22 cellular contexts compared by ENCODE assay signal in the genomic region with DNA sequence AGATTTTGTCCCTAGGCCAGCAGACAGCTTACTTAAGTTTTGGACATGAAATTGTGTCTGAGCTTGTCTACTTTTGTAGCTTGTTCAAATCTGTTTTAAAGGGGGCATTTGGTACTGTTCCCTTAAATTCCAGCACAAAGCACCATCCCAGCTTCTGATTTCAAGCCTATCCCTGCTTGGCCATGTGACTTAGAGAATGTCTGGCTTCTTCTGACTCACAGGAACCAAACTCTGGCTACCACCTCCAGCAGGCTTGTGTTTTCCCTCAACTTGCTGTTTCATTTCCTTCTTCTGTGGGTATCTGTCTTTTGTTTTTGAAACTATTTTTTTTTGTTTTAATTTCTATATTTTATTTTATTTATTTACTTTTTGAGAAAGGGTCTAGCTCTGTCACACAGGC.
DNase-seq lines count a peak whose midpoint lies in the region; ATAC-seq and TF ChIP-seq lines count a peak whose summit lies in the region.
"Had no signal": no experiment of that assay in that cellular context is flagged by ENCODE, and none has a peak within 500 bp of the region (broad histone marks: within the 10 kb centered on the region; RNA-seq: fewer than 3 reads in every experiment).

No MANE protein-coding gene starts in this region.

- intact Hi-C loops in mammary epithelial cell (cut with micrococcal nuclease): loop anchor here (5.0 kb wide), 1 partner anchor 98 kb away; the partner anchor contains the start of gene FZD8
- intact Hi-C loops in tibial artery (cut with DNase I; ENCODE audit: low total_unique reads): no loop called here
- intact Hi-C loops in cardiac septum (cut with DNase I): no loop called here

- BruUV-seq in mammary epithelial cell (replicated peaks; lab: Mats Ljungman, UMichigan): no TSS peak

- POLR2A ChIA-PET in activated CD4-positive, alpha-beta T cell treated with anti-CD3 and anti-CD28 coated beads, Interleukin-2, amount 10 ng/mL, durations not matched to agents 7 days and 5 days (lab: Charles Lee): no interaction called here

- no peaks in the 10 kb centered on the region for H3K36me3 Mint-ChIP-seq in activated CD4-positive, alpha-beta T cell treated with anti-CD3 and anti-CD28 coated beads, Interleukin-2, amount 10 ng/mL, durations not matched to agents 7 days and 5 days (ENCODE audit: low read depth)
- H3K36me3 Mint-ChIP-seq: CD8-positive, alpha-beta memory T cell had no signal

- H3K27me3 Mint-ChIP-seq in activated CD4-positive, alpha-beta T cell treated with anti-CD3 and anti-CD28 coated beads, Interleukin-2, amount 10 ng/mL, durations not matched to agents 7 days and 5 days: peaks cover 1% of the 10 kb centered on the region
- H3K27me3 Mint-ChIP-seq: stimulated activated naive CD8-positive, alpha-beta T cell treated with anti-CD3 and anti-CD28 coated beads, Interleukin-15, Interleukin-2, amounts not matched to agents 100 ng/mL and 50 ng/mL, for 24 hours had no signal

- H3K4me2 ChIP-seq in mammary epithelial cell (ENCODE audit: insufficient read depth, low read depth, low read length): no peak overlapping the region

- H3K27me3 ChIP-seq in mammary epithelial cell (ENCODE audit: insufficient read depth, low read length) (no peaks in the 10 kb centered on the region), tibial artery (no peaks in the 10 kb centered on the region)
- H3K27me3 ChIP-seq: body of pancreas, SJCRH30 had no signal

- H3K36me3 ChIP-seq in mammary epithelial cell (ENCODE audit: insufficient read depth, low read length) (no peaks in the 10 kb centered on the region), tibial artery (no peaks in the 10 kb centered on the region)
- H3K36me3 ChIP-seq: SJCRH30 had no signal

- H3K9ac ChIP-seq in mammary epithelial cell (ENCODE audit: insufficient read depth, low read length): no peak overlapping the region

- no peaks in the 10 kb centered on the region for H3K9me3 Mint-ChIP-seq in activated CD4-positive, alpha-beta T cell treated with anti-CD3 and anti-CD28 coated beads, Interleukin-2, amount 10 ng/mL, durations not matched to agents 7 days and 5 days

- no peaks in the 10 kb centered on the region for H4K20me1 ChIP-seq in mammary epithelial cell (ENCODE audit: insufficient read depth, low read length)

- H3K4me1 ChIP-seq in mammary epithelial cell (ENCODE audit: insufficient read depth, low read length): peaks cover 2% of the 10 kb centered on the region
- H3K4me1 ChIP-seq in tibial artery: no peaks in the 10 kb centered on the region
- H3K4me1 ChIP-seq: body of pancreas, SJCRH30 had no signal

- TF ChIP-seq CTCF in mammary epithelial cell (conservative IDR thresholded peaks at IDR 0.05 in 1 of 2, IDR thresholded peaks at IDR 0.05 in 1 of 2; ENCODE audit: extremely low read depth in 1 of 2, insufficient read depth in 1 of 2, low read depth in 1 of 2, low read length in 2 of 2) (no peak), tibial artery (IDR thresholded peaks at IDR 0.05) (no peak)

- H3K9me3 ChIP-seq in mammary epithelial cell (replicated peaks; ENCODE audit: insufficient read depth, low read length): no peaks in the 10 kb centered on the region
- no peaks in the 10 kb centered on the region for H3K9me3 ChIP-seq in tibial artery
- H3K9me3 ChIP-seq: body of pancreas, SJCRH30 had no signal

- H3K4me3 ChIP-seq in mammary epithelial cell (replicated peaks in 1 of 3; ENCODE audit: insufficient read depth in 1 of 3, low read depth in 2 of 3, low read length in 3 of 3) (no peak overlapping the region), tibial artery (no peak overlapping the region)
- H3K4me3 ChIP-seq: body of pancreas, dorsolateral prefrontal cortex, GM12878, lung, SJCRH30 had no signal

- no peak overlapping the region for H3K27ac Mint-ChIP-seq in activated CD4-positive, alpha-beta T cell treated with anti-CD3 and anti-CD28 coated beads, Interleukin-2, amount 10 ng/mL, durations not matched to agents 7 days and 5 days
- H3K27ac Mint-ChIP-seq: CD8-positive, alpha-beta memory T cell; nephron; stimulated activated naive CD8-positive, alpha-beta T cell treated with anti-CD3 and anti-CD28 coated beads, Interleukin-15, Interleukin-2, amounts not matched to agents 100 ng/mL and 50 ng/mL, for 24 hours had no signal

- no peaks in the 10 kb centered on the region for H3K79me2 ChIP-seq in mammary epithelial cell (ENCODE audit: insufficient read depth, low read length)

- CTCF ChIA-PET in mammary epithelial cell (lab: Charles Lee; ENCODE audit: low non-redundant PET): no interaction called here
- CTCF ChIA-PET in activated CD4-positive, alpha-beta T cell treated with anti-CD3 and anti-CD28 coated beads, Interleukin-2, amount 10 ng/mL, durations not matched to agents 7 days and 5 days (lab: Charles Lee): no interaction called here

- DNase-seq in A172 (ENCODE audit: low spot score) (peak; percentile 51), HT1080 (ENCODE audit: low read depth) (peak; percentile 58), mammary epithelial cell (peak; percentile 32), glomerular endothelial cell (ENCODE audit: extremely low read depth, low read depth, low spot score) (peak; percentile 9), tibial artery (no peak), cardiac septum (ENCODE audit: low spot score) (no peak)
- no peak for DNase-seq in activated CD4-positive, alpha-beta T cell treated with anti-CD3 and anti-CD28 coated beads, Interleukin-2, amount 10 ng/mL, durations not matched to agents 7 days and 5 days
- DNase-seq: activated CD8-positive, alpha-beta memory T cell treated with anti-CD3 and anti-CD28 coated beads, Interleukin-2, amount 50 U/mL, for 4 hours; activated naive CD4-positive, alpha-beta T cell; body of pancreas; CD8-positive, alpha-beta memory T cell; dorsolateral prefrontal cortex; Kasumi-1; NCI-H1694; NCI-H446; SJCRH30; stimulated activated CD4-positive, alpha-beta T cell treated with anti-CD3 and anti-CD28 coated beads, Interleukin-15, amount 100 ng/mL, for 24 hours had no signal

- ATAC-seq in HG03196 (IDR thresholded peaks at IDR 0.05; ENCODE audit: unreplicated experiment): no peak
- ATAC-seq: body of pancreas, GM12878 had no signal

- dilution Hi-C loops in mammary epithelial cell (cut with HindIII; ENCODE audit: low sequenced_read_pairs): loop anchor here (5.0 kb wide), 1 partner anchor 33 kb away; no protein-coding TSS in a partner anchor

- no peak overlapping the region for H3K4me3 Mint-ChIP-seq in activated CD4-positive, alpha-beta T cell treated with anti-CD3 and anti-CD28 coated beads, Interleukin-2, amount 10 ng/mL, durations not matched to agents 7 days and 5 days
- H3K4me3 Mint-ChIP-seq: CD8-positive, alpha-beta memory T cell; nephron; stimulated activated naive CD8-positive, alpha-beta T cell treated with anti-CD3 and anti-CD28 coated beads, Interleukin-15, Interleukin-2, amounts not matched to agents 100 ng/mL and 50 ng/mL, for 24 hours had no signal

- H3K27ac ChIP-seq in mammary epithelial cell (ENCODE audit: insufficient read depth, low read depth, low read length) (no peak overlapping the region), tibial artery (no peak overlapping the region)
- H3K27ac ChIP-seq: body of pancreas, dorsolateral prefrontal cortex, SJCRH30 had no signal

- peak overlapping the region; percentile 58 for H2AFZ ChIP-seq in mammary epithelial cell (ENCODE audit: low read depth, low read length)

- in situ Hi-C loops in mammary epithelial cell (cut with MboI; ENCODE audit: low sequenced_read_pairs in 2 of 2): no loop called here

- H3K4me1 Mint-ChIP-seq in activated CD4-positive, alpha-beta T cell treated with anti-CD3 and anti-CD28 coated beads, Interleukin-2, amount 10 ng/mL, durations not matched to agents 7 days and 5 days: no peaks in the 10 kb centered on the region
- H3K4me1 Mint-ChIP-seq: CD8-positive, alpha-beta memory T cell had no signal

Comparison
In these comparisons a context has a peak if more than half of its experiments do, and no peak if none do; other contexts are left out.
1. DNase-seq: peak in A172 (single experiment), HT1080 (single experiment), mammary epithelial cell (single experiment) and glomerular endothelial cell (single experiment); none in tibial artery (0 of 2), activated CD4-positive, alpha-beta T cell treated with anti-CD3 and anti-CD28 coated beads, Interleukin-2, amount 10 ng/mL, durations not matched to agents 7 days and 5 days (single experiment) and cardiac septum (single experiment).